10 cellular contexts compared by ENCODE assay signal in the genomic region with DNA sequence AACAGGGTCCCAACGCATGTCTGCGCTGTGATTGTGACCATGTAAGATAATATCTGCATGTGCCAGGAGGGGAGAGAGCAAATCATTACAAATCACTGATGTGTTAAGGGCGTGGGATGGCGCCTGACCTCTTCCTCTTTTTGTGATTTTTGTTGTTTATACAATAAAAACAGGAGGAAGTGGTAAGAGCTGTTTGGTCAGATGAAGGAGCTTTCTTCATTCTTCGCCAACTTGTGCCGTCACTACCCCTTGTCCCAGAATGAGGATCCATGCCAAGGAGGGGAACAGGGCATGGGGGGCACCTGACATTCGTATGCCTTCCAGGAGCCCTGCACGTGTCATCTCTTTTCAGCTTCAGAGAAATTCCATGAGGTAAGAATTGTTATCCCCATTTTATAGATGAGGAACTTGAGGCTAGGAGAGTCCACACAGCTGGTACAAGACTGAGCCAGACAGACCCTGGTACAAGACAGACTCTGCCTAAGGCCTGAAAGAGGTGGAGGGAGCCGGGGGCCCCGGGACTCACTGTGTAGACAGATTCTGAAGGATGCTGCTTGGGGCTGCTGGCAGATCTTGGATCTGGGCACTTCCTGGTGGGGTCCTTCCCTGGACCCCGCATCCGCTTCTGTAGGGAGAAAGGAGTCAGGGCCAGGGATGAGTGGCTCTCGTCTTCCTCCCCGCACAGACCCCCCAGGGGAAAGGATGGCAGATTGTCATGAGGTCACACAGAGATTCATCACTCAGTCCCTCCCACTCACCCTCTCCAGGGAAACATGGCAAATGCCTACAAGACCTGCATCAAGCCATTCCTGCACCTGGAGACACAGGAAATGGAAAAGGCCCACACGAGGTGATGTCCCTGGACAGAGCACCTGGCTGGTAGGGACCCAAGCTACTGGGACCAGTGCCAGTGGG. TPM values are rescaled to one million over a fixed set of nuclear protein-coding genes. Genes with fewer than 3 reads are reported as not detected.
DNase-seq lines count a peak whose midpoint lies in the region; TF ChIP-seq lines count a peak whose summit lies in the region.
"Had no signal": no experiment of that assay in that cellular context is flagged by ENCODE, and none has a peak within 500 bp of the region (broad histone marks: within the 10 kb centered on the region; RNA-seq: fewer than 3 reads in every experiment).

No MANE protein-coding gene starts in this region.

- peak overlapping the region; percentile 0; the same call in 1 of the 2 replicates for H3K9ac ChIP-seq in OCI-LY3 (ENCODE audit: low read length)

- H3K4me3 ChIP-seq in OCI-LY3 (ENCODE audit: low read length), result peak overlapping the region; percentile 68
- H3K4me3 ChIP-seq in stomach, result no peak overlapping the region
- H3K4me3 ChIP-seq in CD8-positive, alpha-beta memory T cell (ENCODE audit: low read length), result no peak overlapping the region

- peak overlapping the region; percentile 89 for H3K4me2 ChIP-seq in OCI-LY3 (ENCODE audit: low read length)

- peak overlapping the region; percentile 12 for H3K27ac Mint-ChIP-seq in glutamatergic neuron (ENCODE audit: unreplicated experiment)
- H3K27ac Mint-ChIP-seq in CD8-positive, alpha-beta memory T cell, result peak overlapping the region in 1 of 8 donors; percentile 75

- peak overlapping the region; percentile 53 for H2AFZ ChIP-seq in OCI-LY3 (ENCODE audit: low read depth, low read length)

- H3K27me3 Mint-ChIP-seq in glutamatergic neuron (ENCODE audit: unreplicated experiment), result peaks cover 8% of the 10 kb centered on the region
- peaks cover 0 to 3% of the 10 kb centered on the region in 2 donors for H3K27me3 Mint-ChIP-seq in CD8-positive, alpha-beta memory T cell

- peak overlapping the region; percentile 52 for H3K4me3 Mint-ChIP-seq in glutamatergic neuron (ENCODE audit: unreplicated experiment)
- H3K4me3 Mint-ChIP-seq in CD8-positive, alpha-beta memory T cell, result peak overlapping the region in 2 of 7 donors; percentile 13 to 66

- H4K20me1 ChIP-seq in OCI-LY3 (ENCODE audit: insufficient read depth, low read length), result no peaks in the 10 kb centered on the region

- no peaks in the 10 kb centered on the region for H3K36me3 Mint-ChIP-seq in glutamatergic neuron (ENCODE audit: unreplicated experiment)
- H3K36me3 Mint-ChIP-seq in CD8-positive, alpha-beta memory T cell, result no peaks in the 10 kb centered on the region

- H3K27me3 ChIP-seq in OCI-LY3 (ENCODE audit: low read depth, low read length) (peaks cover 15% of the 10 kb centered on the region), stomach (peaks cover 0 to 9% (median 0%) of the 10 kb centered on the region in 3 donors)
- H3K27me3 ChIP-seq in CD8-positive, alpha-beta memory T cell (ENCODE audit: insufficient read depth, low read length, poor library complexity, severe bottlenecking), result no peaks in the 10 kb centered on the region

- no peak overlapping the region for H3K27ac ChIP-seq in OCI-LY3 (ENCODE audit: low read length)
- H3K27ac ChIP-seq in stomach, result peak overlapping the region in 3 of 5 donors; percentile 20 to 77 (median 65)
- H3K27ac ChIP-seq in CD8-positive, alpha-beta memory T cell (ENCODE audit: low read depth, low read length), result no peak overlapping the region

- TF ChIP-seq CTCF in OCI-LY3 (IDR thresholded peaks at IDR 0.05; ENCODE audit: low read depth, low read length) (no peak), glutamatergic neuron (IDR thresholded peaks at IDR 0.05; ENCODE audit: partially characterized antibody, unreplicated experiment) (no peak), stomach (IDR thresholded peaks at IDR 0.05) (no peak)

- H3K36me3 ChIP-seq in OCI-LY3 (replicated peaks; ENCODE audit: low read depth, low read length) (no peaks in the 10 kb centered on the region), stomach (no peaks in the 10 kb centered on the region)
- H3K36me3 ChIP-seq in CD8-positive, alpha-beta memory T cell (ENCODE audit: insufficient read depth, low read length), result no peaks in the 10 kb centered on the region

- POLR2A ChIA-PET in CD8-positive, alpha-beta memory T cell (lab: Charles Lee), result no interaction called here

- no peak for TF ChIP-seq EP300 in stomach (IDR thresholded peaks at IDR 0.05)

- H3K9me3 Mint-ChIP-seq in glutamatergic neuron (ENCODE audit: unreplicated experiment), result peaks cover 7% of the 10 kb centered on the region
- no peaks in the 10 kb centered on the region for H3K9me3 Mint-ChIP-seq in CD8-positive, alpha-beta memory T cell

- peak; percentile 20 for DNase-seq in DMS53 (lab: John Stamatoyannopoulos, UW)
- no peak for DNase-seq in DMS53 treated with DMSO at 0.1 percent for 48 hours (lab: John Stamatoyannopoulos, UW; ENCODE audit: unreplicated experiment)
- DNase-seq in glutamatergic neuron, result peak; percentile 56
- DNase-seq in stomach, result no peak
- no peak for DNase-seq in CD8-positive, alpha-beta memory T cell
- DNase-seq in NCI-H1930 (lab: John Stamatoyannopoulos, UW), result no peak
- no peak for DNase-seq in stimulated activated CD4-positive, alpha-beta T cell treated with anti-CD3 and anti-CD28 coated beads, Interleukin-4, amount 100 ng/mL, for 24 hours
- DNase-seq: 8988T; NK-92 treated with Interleukin-12 subunit alpha and Interleukin-12 subunit beta, amount 100 ng/mL, for 24 hours had no signal

- no peak for TF ChIP-seq POLR2A in stomach (IDR thresholded peaks at IDR 0.05)

- intact Hi-C loops in stomach (cut with DNase I; ENCODE audit: low total_unique reads), result no loop called here

- CTCF ChIA-PET in CD8-positive, alpha-beta memory T cell (lab: Charles Lee), result no interaction called here

- H3K4me1 ChIP-seq in OCI-LY3 (ENCODE audit: low read length) (peaks cover 17% of the 10 kb centered on the region), stomach (peaks cover 0 to 14% (median 4%) of the 10 kb centered on the region in 4 donors)
- peaks cover 7% of the 10 kb centered on the region for H3K4me1 ChIP-seq in CD8-positive, alpha-beta memory T cell (ENCODE audit: insufficient read depth, low read length)

- no peaks in the 10 kb centered on the region for H3K79me2 ChIP-seq in OCI-LY3 (ENCODE audit: low read length)

- no peaks in the 10 kb centered on the region for H3K9me3 ChIP-seq in OCI-LY3 (ENCODE audit: insufficient read depth, low read length)
- H3K9me3 ChIP-seq in stomach, result no peaks in the 10 kb centered on the region
- H3K9me3 ChIP-seq in CD8-positive, alpha-beta memory T cell (ENCODE audit: low read length), result no peaks in the 10 kb centered on the region

- H3K4me1 Mint-ChIP-seq in glutamatergic neuron (ENCODE audit: low read depth, unreplicated experiment), result peaks cover 17% of the 10 kb centered on the region
- peaks cover 6 to 16% (median 8%) of the 10 kb centered on the region in 3 donors for H3K4me1 Mint-ChIP-seq in CD8-positive, alpha-beta memory T cell

- WGBS in stomach, 5 donors, result 69 to 77% (median 71%) methylated on average over 15 of the region's 15 CpGs

RNA-seq across cellular contexts. Expression of a gene that starts 34.6 kb away (rescaled TPM):
- total RNA-seq in glutamatergic neuron (ENCODE audit: unreplicated experiment), result 0.91 TPM
- total RNA-seq in stomach, result 10 to 100 TPM in 1 of 5 donors, 1 to 10 TPM in 3, under 1 TPM in 1; 0.45 to 18.1 (median 2.8) TPM
- under 1 TPM; 0.15 to 0.56 (median 0.28) TPM for polyA plus RNA-seq in stomach
- total RNA-seq in CD8-positive, alpha-beta memory T cell, result under 1 TPM; 0.16 to 0.31 TPM
- not detected for polyA plus RNA-seq in CD8-positive, alpha-beta memory T cell

Comparison
In these comparisons a context has a peak if more than half of its experiments do, and no peak if none do; other contexts are left out.
1. DNase-seq: peak in DMS53 (single experiment) and glutamatergic neuron (single experiment); none in DMS53 treated with DMSO at 0.1 percent for 48 hours (single experiment), stomach (single experiment), CD8-positive, alpha-beta memory T cell (0 of 5), NCI-H1930 (0 of 2) and stimulated activated CD4-positive, alpha-beta T cell treated with anti-CD3 and anti-CD28 coated beads, Interleukin-4, amount 100 ng/mL, for 24 hours (single experiment).
2. H3K27ac ChIP-seq: peak in stomach (3 of 5); none in OCI-LY3 (single experiment) and CD8-positive, alpha-beta memory T cell (single experiment).